ENCODE assay signal across 19 cellular contexts in the genomic region with DNA sequence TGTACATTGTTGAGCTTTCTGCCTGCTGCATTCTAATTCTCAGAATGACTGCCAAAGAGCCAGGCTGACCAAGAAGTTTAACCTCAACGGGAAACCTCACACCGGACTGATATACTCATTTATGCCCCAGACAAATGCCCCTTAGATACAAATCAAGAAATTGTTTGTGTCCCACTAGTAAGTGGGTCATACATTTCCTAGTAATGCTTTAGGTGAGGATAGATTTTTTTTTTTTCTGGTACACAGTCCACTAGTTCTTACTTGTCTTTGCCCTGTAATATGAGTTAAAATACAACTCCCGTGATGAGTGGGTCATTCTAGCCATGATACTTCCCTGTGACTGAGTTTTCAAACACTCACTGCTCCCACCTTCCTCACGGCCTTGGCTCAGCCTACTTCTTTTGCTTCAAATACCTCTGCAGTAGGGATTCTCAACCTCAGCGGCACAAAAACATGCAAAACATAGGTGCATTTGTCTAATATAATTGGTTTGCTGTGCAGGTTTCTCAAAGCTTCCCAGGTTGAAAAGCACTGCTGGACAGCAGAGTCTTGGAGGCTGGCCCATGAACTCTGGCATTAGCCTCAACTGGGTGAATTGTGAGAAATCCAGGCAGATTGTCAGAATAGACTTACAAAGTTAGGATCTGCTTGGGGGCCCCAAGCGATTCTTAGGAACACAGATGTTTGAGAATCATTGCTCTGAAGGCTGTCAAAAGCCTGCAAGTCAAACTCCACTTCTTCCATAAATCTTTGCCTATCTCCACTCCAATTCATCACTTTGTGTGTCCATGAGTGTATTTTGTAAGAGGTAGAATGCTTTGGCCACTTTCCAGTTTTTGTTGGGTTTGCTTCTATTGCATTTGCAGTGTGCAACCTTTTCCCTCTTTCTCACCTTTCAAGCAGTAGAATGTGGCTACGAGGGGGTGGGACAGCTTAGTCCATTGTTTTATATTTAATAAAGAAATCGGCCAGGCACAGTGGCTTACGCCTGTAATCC. TPM values are rescaled to one million over a fixed set of nuclear protein-coding genes. Genes with fewer than 3 reads are reported as not detected.
DNase-seq lines count a peak whose midpoint lies in the region; ATAC-seq, FAIRE-seq and TF ChIP-seq lines count a peak whose summit lies in the region.
"Had no signal": no experiment of that assay in that cellular context is flagged by ENCODE, and none has a peak within 500 bp of the region (broad histone marks: within the 10 kb centered on the region; RNA-seq: fewer than 3 reads in every experiment).

No MANE protein-coding gene starts in this region.

- no peak for TF ChIP-seq RAD21 in K562 (CRISPR knock-in tag; conservative IDR thresholded peaks at IDR 0.05 in 1 of 2, IDR thresholded peaks at IDR 0.05 in 1 of 2)

- TF ChIP-seq POLR2A in breast epithelium (IDR thresholded peaks at IDR 0.05) = no peak
- TF ChIP-seq POLR2A in K562 (conservative IDR thresholded peaks at IDR 0.05) = no peak

- no peaks in the 10 kb centered on the region for H4K20me1 ChIP-seq in K562 (replicated peaks; ENCODE audit: control insufficient read depth, insufficient read depth, low read length)

- H3K4me2 ChIP-seq in K562 (ENCODE audit: insufficient read depth, low read length) = no peak overlapping the region

- TF ChIP-seq CTCF in MCF 10A (IDR thresholded peaks at IDR 0.05; ENCODE audit: unreplicated experiment) (no peak), breast epithelium (IDR thresholded peaks at IDR 0.05) (no peak), K562 (IDR thresholded peaks at IDR 0.05 in 2 of 3, conservative IDR thresholded peaks at IDR 0.05 in 1 of 3; ENCODE audit: insufficient read depth in 2 of 3, low read depth in 1 of 3, low read length in 3 of 3) (no peak)

- no peak for FAIRE-seq in K562 (lab: Jason Lieb, UNC)
- FAIRE-seq: endometrium, G401.6 had no signal

- peak; percentile 14 for DNase-seq in MCF 10A (ENCODE audit: unreplicated experiment)
- DNase-seq in breast epithelium (ENCODE audit: low spot score in 2 of 2) = no peak
- no peak for DNase-seq in K562 (ENCODE audit: extremely low read depth in 1 of 4, low spot score in 3 of 4)
- no peak for DNase-seq in stimulated activated naive CD8-positive, alpha-beta T cell treated with anti-CD3 and anti-CD28 coated beads, Interleukin-15, amount 100 ng/mL, for 72 hours
- DNase-seq in NOMO-1 treated with DMSO at 0.1 percent for 48 hours (lab: John Stamatoyannopoulos, UW; ENCODE audit: unreplicated experiment) = no peak
- DNase-seq: GM23248; midbrain; NCI-H1694; NCI-H510A treated with DMSO at 0.1 percent for 48 hours; Peyer's patch; stimulated activated CD4-positive, alpha-beta T cell treated with anti-CD3 and anti-CD28 coated beads, Interleukin-4, amount 100 ng/mL, for 24 hours; transverse colon; WERI-Rb-1 had no signal

- 52% methylated on average over 9 of the region's 9 CpGs for WGBS in K562 (ENCODE audit: insufficient coverage, low coverage, missing lambda C conversion rate)

- no peaks in the 10 kb centered on the region for H3K9me1 ChIP-seq in K562 (ENCODE audit: control insufficient read depth, insufficient read depth, low read length)

- CTCF ChIA-PET in MCF 10A (lab: Yijun Ruan, JAX) (interaction anchor here (0.6 kb wide), 1 partner anchor 93 kb away, joined by 3 read pairs; no protein-coding TSS in a partner anchor), K562 (lab: Yijun Ruan, JAX; ENCODE audit: low intra/inter-chr PET ratio) (no interaction called here)

- peak; percentile 51 for ATAC-seq in HG03039 (IDR thresholded peaks at IDR 0.05; ENCODE audit: unreplicated experiment)
- no peak for ATAC-seq in K562
- peak; percentile 26 for ATAC-seq in stimulated activated naive CD8-positive, alpha-beta T cell treated with anti-CD3 and anti-CD28 coated beads, Interleukin-15, amount 100 ng/mL, for 72 hours
- ATAC-seq in HG03025 (IDR thresholded peaks at IDR 0.05; ENCODE audit: low FRiP score, unreplicated experiment) = no peak
- no peak for ATAC-seq in HG03095 (IDR thresholded peaks at IDR 0.05; ENCODE audit: unreplicated experiment)
- ATAC-seq: gastroesophageal sphincter had no signal

- H2AFZ ChIP-seq in K562 (ENCODE audit: low read depth, low read length) = no peak overlapping the region
- H2AFZ ChIP-seq: GM23248 had no signal

- in situ Hi-C loops in K562 (cut with MboI) = no loop called here

- H3K4me1 ChIP-seq in breast epithelium (no peaks in the 10 kb centered on the region), K562 (replicated peaks in 1 of 2; ENCODE audit: control insufficient read depth in 2 of 2, insufficient read depth in 2 of 2, low read length in 2 of 2) (peaks cover 0 to 11% of the 10 kb centered on the region in 2 experiments; a peak in 4 of 5 replicates)
- H3K4me1 ChIP-seq: gastroesophageal sphincter, Peyer's patch, transverse colon had no signal

- TF ChIP-seq EP300 in K562 (IDR thresholded peaks at IDR 0.05; ENCODE audit: low read length) = no peak

- no peaks in the 10 kb centered on the region for H3K27me3 ChIP-seq in breast epithelium
- H3K27me3 ChIP-seq in K562 (ENCODE audit: control insufficient read depth in 2 of 2, insufficient read depth in 2 of 2, low read length in 2 of 2) = no peaks in the 10 kb centered on the region
- H3K27me3 ChIP-seq: Peyer's patch, transverse colon had no signal

- H3K79me2 ChIP-seq in K562 (ENCODE audit: control insufficient read depth, insufficient read depth, low read length) = no peaks in the 10 kb centered on the region

- no TSS peak for BruUV-seq in MCF 10A (replicated peaks; lab: Mats Ljungman, UMichigan)
- BruUV-seq in K562 (replicated peaks; lab: Mats Ljungman, UMichigan) = no TSS peak

- H3K9me3 ChIP-seq in breast epithelium (no peaks in the 10 kb centered on the region), K562 (replicated peaks; ENCODE audit: control insufficient read depth, insufficient read depth, low read depth, low read length) (no peaks in the 10 kb centered on the region)
- H3K9me3 ChIP-seq: gastroesophageal sphincter, Peyer's patch, transverse colon had no signal

- POLR2A ChIA-PET in MCF 10A (lab: Yijun Ruan, JAX) = interaction anchor here (0.6 to 1.0 kb wide), 2 partner anchors 23 to 28 kb away, joined by 3 read pairs; no protein-coding TSS in a partner anchor
- POLR2A ChIA-PET in K562 (lab: Yijun Ruan, JAX) = interaction anchor here (1.1 to 2.1 kb wide), 3 partner anchors 8 to 40 kb away, joined by 3 to 7 read pairs (median 3); no protein-coding TSS in a partner anchor

- H3K27ac ChIP-seq in breast epithelium = no peak overlapping the region
- no peak overlapping the region for H3K27ac ChIP-seq in K562 (ENCODE audit: extremely low read depth, low read depth, low read length)
- H3K27ac ChIP-seq: gastroesophageal sphincter, GM23248, Peyer's patch, transverse colon, WERI-Rb-1 had no signal

- H3K9ac ChIP-seq in K562 (ENCODE audit: insufficient read depth in 1 of 2, low read depth in 2 of 2, low read length in 2 of 2) = no peak overlapping the region
- H3K9ac ChIP-seq: GM23248 had no signal

- no peak overlapping the region for H3K4me3 Mint-ChIP-seq in MCF 10A (ENCODE audit: unreplicated experiment)
- H3K4me3 Mint-ChIP-seq in stimulated activated naive CD8-positive, alpha-beta T cell treated with anti-CD3 and anti-CD28 coated beads, Interleukin-15, amount 100 ng/mL, for 72 hours = no peak overlapping the region

- intact Hi-C loops in MCF 10A (cut with micrococcal nuclease) (no loop called here), breast epithelium (cut with DNase I; ENCODE audit: low total_unique reads) (no loop called here), K562 (cut with micrococcal nuclease) (no loop called here)

- H3K36me3 ChIP-seq in breast epithelium (no peaks in the 10 kb centered on the region), K562 (ENCODE audit: control insufficient read depth, insufficient read depth, low read length) (no peaks in the 10 kb centered on the region)
- H3K36me3 ChIP-seq: gastroesophageal sphincter, Peyer's patch, transverse colon, WERI-Rb-1 had no signal

- no peaks in the 10 kb centered on the region for H3K27me3 Mint-ChIP-seq in MCF 10A (ENCODE audit: insufficient read depth, unreplicated experiment)
- H3K27me3 Mint-ChIP-seq in stimulated activated naive CD8-positive, alpha-beta T cell treated with anti-CD3 and anti-CD28 coated beads, Interleukin-15, amount 100 ng/mL, for 72 hours = no peaks in the 10 kb centered on the region

- H3K4me3 ChIP-seq in breast epithelium (no peak overlapping the region), K562 (no peak overlapping the region)
- H3K4me3 ChIP-seq: gastroesophageal sphincter, GM23248, Peyer's patch, transverse colon had no signal

- peaks cover 8% of the 10 kb centered on the region for H3K9me3 Mint-ChIP-seq in MCF 10A (ENCODE audit: unreplicated experiment)
- no peaks in the 10 kb centered on the region for H3K9me3 Mint-ChIP-seq in stimulated activated naive CD8-positive, alpha-beta T cell treated with anti-CD3 and anti-CD28 coated beads, Interleukin-15, amount 100 ng/mL, for 72 hours

- peaks cover 7% of the 10 kb centered on the region for H3K36me3 Mint-ChIP-seq in MCF 10A (ENCODE audit: insufficient read depth, unreplicated experiment)

- H3K4me1 Mint-ChIP-seq in MCF 10A (ENCODE audit: insufficient read depth, unreplicated experiment) = no peaks in the 10 kb centered on the region
- H3K4me1 Mint-ChIP-seq in stimulated activated naive CD8-positive, alpha-beta T cell treated with anti-CD3 and anti-CD28 coated beads, Interleukin-15, amount 100 ng/mL, for 72 hours = no peaks in the 10 kb centered on the region

- H3K27ac Mint-ChIP-seq in MCF 10A (ENCODE audit: low read depth, unreplicated experiment) = no peak overlapping the region
- peak overlapping the region in 1 of 2 donors; percentile 64 for H3K27ac Mint-ChIP-seq in stimulated activated naive CD8-positive, alpha-beta T cell treated with anti-CD3 and anti-CD28 coated beads, Interleukin-15, amount 100 ng/mL, for 72 hours

RNA-seq across cellular contexts. Expression of a gene that starts 35.5 kb away (rescaled TPM):
- 161 and 172 TPM in 2 replicates for total RNA-seq in MCF 10A (2022)
- 100 to 1,000 TPM in 2 of 3 donors, 10 to 100 TPM in 1; 67.7 to 161 (median 108) TPM for total RNA-seq in breast epithelium
- 63.6 and 121 TPM in 2 replicates for total RNA-seq in K562 (2011; cell fraction: chromatin; rRNA removed; ENCODE audit: low replicate concordance)
- total RNA-seq in K562 (2011; cell fraction: nucleolus; rRNA removed) = 64.2 and 69.3 TPM in 2 replicates
- total RNA-seq in K562 (2011; cell fraction: nucleoplasm; rRNA removed) = 73.3 and 83.1 TPM in 2 replicates
- 40.1 and 65.8 TPM in 2 replicates for total RNA-seq in K562 (2014; rRNA removed)
- 49.2 and 54.5 TPM in 2 replicates for total RNA-seq in K562 (2014; rRNA removed; fragmentation: Illumina TruSeq; extraction: Trizol)
- 43.5 and 47.9 TPM in 2 replicates for total RNA-seq in K562 (2015; rRNA removed; fragmentation: Illumina TruSeq; extraction: Trizol)
- total RNA-seq in K562 (2021) = 44.6 and 49.3 TPM in 2 replicates
- polyA plus RNA-seq in K562 (2011; rRNA removed) = 55.5 and 56.3 TPM in 2 replicates
- polyA plus RNA-seq in K562 (2011; cell fraction: cytosol; rRNA removed) = 68.0 and 84.8 TPM in 2 replicates
- polyA plus RNA-seq in K562 (2011; cell fraction: nucleus; rRNA removed) = 110 and 144 TPM in 2 replicates
- 43.2 and 67.0 TPM in 2 replicates for polyA plus RNA-seq in K562 (2012)
- 60.9 and 77.7 TPM in 2 replicates for polyA plus RNA-seq in K562 (2014; fragmentation: Illumina TruSeq; extraction: Trizol)
- 10 to 100 TPM; 16.1 to 18.0 TPM for polyA plus RNA-seq in K562 (2014; fragmentation: Nextera tagmentation; extraction: Ambion mirVana)
- 40.6 and 43.7 TPM in 2 replicates for polyA plus RNA-seq in K562 (2014; rRNA removed)
- polyA minus RNA-seq in K562 (2011; rRNA and poly(A)+ RNA removed) = 62.8 and 65.0 TPM in 2 replicates
- polyA minus RNA-seq in K562 (2011; cell fraction: cytosol; rRNA and poly(A)+ RNA removed) = 20.3 and 31.7 TPM in 2 replicates
- 54.0 and 105 TPM in 2 replicates for polyA minus RNA-seq in K562 (2011; cell fraction: nucleus; rRNA and poly(A)+ RNA removed)

Comparison
In these comparisons a context has a peak if more than half of its experiments do, and no peak if none do; other contexts are left out.
1. ATAC-seq: peak in HG03039 (single experiment) and stimulated activated naive CD8-positive, alpha-beta T cell treated with anti-CD3 and anti-CD28 coated beads, Interleukin-15, amount 100 ng/mL, for 72 hours (single experiment); none in K562 (single experiment), HG03025 (single experiment) and HG03095 (single experiment).